17 cellular contexts compared by ENCODE assay signal in the genomic region with DNA sequence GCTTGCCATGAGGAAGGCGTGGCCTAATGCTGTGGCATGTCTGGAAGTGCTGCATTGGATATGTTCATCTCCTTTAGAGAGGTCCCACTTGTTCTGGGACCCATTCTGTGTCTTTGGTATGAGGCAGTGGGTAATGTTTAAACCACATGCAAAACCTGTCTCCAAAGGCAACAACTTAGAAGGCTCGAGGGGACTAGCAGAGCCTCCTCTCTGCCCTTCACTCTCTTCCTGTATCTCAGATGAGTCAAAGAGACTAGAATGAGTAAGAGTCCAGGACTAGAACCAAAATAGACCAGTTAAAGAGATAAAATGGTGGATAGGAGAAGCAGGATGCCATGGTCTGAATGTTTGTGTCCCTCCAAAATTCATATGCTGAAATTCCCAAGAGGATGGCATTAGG.
DNase-seq lines count a peak whose midpoint lies in the region; ATAC-seq and TF ChIP-seq lines count a peak whose summit lies in the region.
"Had no signal": no experiment of that assay in that cellular context is flagged by ENCODE, and none has a peak within 500 bp of the region (broad histone marks: within the 10 kb centered on the region; RNA-seq: fewer than 3 reads in every experiment).

No MANE protein-coding gene starts in this region.

- intact Hi-C loops in dorsolateral prefrontal cortex (cut with DNase I), result no loop called here

- TF ChIP-seq CTCF in dorsolateral prefrontal cortex (IDR thresholded peaks at IDR 0.05 in 54 of 56, conservative IDR thresholded peaks at IDR 0.05 in 2 of 56; ENCODE audit: low read depth in 1 of 56, partially characterized antibody in 56 of 56) (no peak), Peyer's patch (IDR thresholded peaks at IDR 0.05) (no peak)

- H3K4me3 ChIP-seq in dorsolateral prefrontal cortex (no peak overlapping the region), Peyer's patch (no peak overlapping the region)
- H3K4me3 ChIP-seq: K562, SJSA1 had no signal

- no peak for TF ChIP-seq POLR2A in Peyer's patch (IDR thresholded peaks at IDR 0.05)

- H3K27me3 ChIP-seq in dorsolateral prefrontal cortex (peaks cover 0 to 27% (median 0%) of the 10 kb centered on the region in 45 donors), Peyer's patch (no peaks in the 10 kb centered on the region)

- no peaks in the 10 kb centered on the region for H3K4me1 ChIP-seq in Peyer's patch
- H3K4me1 ChIP-seq: SJSA1 had no signal

- DNase-seq in dorsolateral prefrontal cortex (no peak), NCI-H2081 treated with DMSO at 0.1 percent for 48 hours (lab: John Stamatoyannopoulos, UW) (no peak), Peyer's patch (no peak)
- no peak for DNase-seq in effector CD8-positive, alpha-beta T cell (lab: John Stamatoyannopoulos, UW)
- DNase-seq: activated CD8-positive, alpha-beta memory T cell treated with anti-CD3 and anti-CD28 coated beads, Interleukin-2, amount 50 U/mL, for 4 hours; DMS53; natural killer cell; NCI-H146; right cardiac atrium had no signal

- no peaks in the 10 kb centered on the region for H3K9me3 ChIP-seq in Peyer's patch
- H3K9me3 ChIP-seq: SJSA1 had no signal

- H3K27ac ChIP-seq in dorsolateral prefrontal cortex, result no peak overlapping the region
- no peak overlapping the region for H3K27ac ChIP-seq in Peyer's patch
- H3K27ac ChIP-seq: epithelial cell of prostate, SJSA1 had no signal

- no peaks in the 10 kb centered on the region for H3K36me3 ChIP-seq in Peyer's patch
- H3K36me3 ChIP-seq: SJSA1 had no signal

- ATAC-seq in GM18519 (IDR thresholded peaks at IDR 0.05; ENCODE audit: low FRiP score, unreplicated experiment) (peak; percentile 75), GM21367 (IDR thresholded peaks at IDR 0.05; ENCODE audit: unreplicated experiment) (peak; percentile 63), HG02884 (IDR thresholded peaks at IDR 0.05; ENCODE audit: unreplicated experiment) (peak; percentile 91), HG03460 (IDR thresholded peaks at IDR 0.05; ENCODE audit: unreplicated experiment) (peak; percentile 94)
- ATAC-seq: K562, left lobe of liver, natural killer cell, right cardiac atrium had no signal
